ENCODE assay signal across 19 cellular contexts in the genomic region with DNA sequence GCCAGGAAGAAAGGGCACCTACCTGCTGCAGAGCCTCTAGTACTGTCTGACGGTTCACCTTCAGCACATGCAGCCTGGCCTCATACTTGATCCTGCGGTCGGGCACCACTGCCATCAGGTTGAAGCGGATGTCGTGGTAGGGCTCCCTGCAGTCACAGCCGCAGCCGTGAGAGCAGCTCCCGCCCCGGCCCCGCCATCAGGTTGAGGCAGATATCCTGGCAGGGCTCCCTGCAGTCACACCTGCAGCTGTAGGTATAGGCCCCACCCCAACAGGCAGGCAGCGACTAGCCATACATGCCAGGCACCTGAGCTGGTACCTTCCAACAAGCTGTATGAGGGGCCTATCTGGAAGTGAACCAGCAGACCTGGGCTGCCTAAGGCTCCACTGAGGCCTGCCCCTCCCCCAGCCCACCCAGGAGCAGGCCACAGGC. TPM values are rescaled to one million over a fixed set of nuclear protein-coding genes. Genes with fewer than 3 reads are reported as not detected.
DNase-seq lines count a peak whose midpoint lies in the region; ATAC-seq lines count a peak whose summit lies in the region.
"Had no signal": no experiment of that assay in that cellular context is flagged by ENCODE, and none has a peak within 500 bp of the region (broad histone marks: within the 10 kb centered on the region; RNA-seq: fewer than 3 reads in every experiment).

No MANE protein-coding gene starts in this region.

- peak overlapping the region in 3 of 7 experiments; percentile 14 to 38 (median 35) for H3K4me3 ChIP-seq in skin epidermis
- H3K4me3 ChIP-seq: neural progenitor cell, SJCRH30, uterus had no signal

- peak; percentile 64 for DNase-seq in HPDE6-E6E7 (ENCODE audit: extremely low spot score)
- peak; percentile 60 for DNase-seq in NCI-H2171 treated with DMSO at 0.1 percent for 48 hours (lab: John Stamatoyannopoulos, UW)
- DNase-seq in left ventricle myocardium superior, result peak; percentile 29
- DNase-seq in NCI-H146 treated with DMSO at 0.1 percent for 48 hours (lab: John Stamatoyannopoulos, UW; ENCODE audit: unreplicated experiment), result no peak
- DNase-seq in stimulated activated CD4-positive, alpha-beta T cell treated with anti-CD3 and anti-CD28 coated beads, Interleukin-2, amount 100 ng/mL, for 24 hours, result no peak
- DNase-seq: activated CD4-positive, alpha-beta memory T cell treated with anti-CD3 and anti-CD28 coated beads for 36 hours; caudate nucleus; effector CD4-positive, alpha-beta T cell; NCI-H187 treated with DMSO at 0.1 percent for 48 hours; NCI-H524 treated with DMSO at 0.1 percent for 48 hours; SJCRH30; stimulated activated naive CD8-positive, alpha-beta T cell treated with anti-CD3 and anti-CD28 coated beads, Interleukin-15, Interleukin-2, amounts not matched to agents 100 U/mL and 50 U/mL, for 24 hours; T-helper 17 cell; uterus had no signal

- intact Hi-C loops in left ventricle myocardium superior (cut with micrococcal nuclease), result no loop called here

- ATAC-seq in left ventricle myocardium superior (no peak), GM21717 (IDR thresholded peaks at IDR 0.05; ENCODE audit: unreplicated experiment) (no peak)
- ATAC-seq: HepG2; stimulated activated naive CD8-positive, alpha-beta T cell treated with anti-CD3 and anti-CD28 coated beads, Interleukin-15, Interleukin-2, amounts not matched to agents 100 U/mL and 50 U/mL, for 24 hours; T-helper 17 cell had no signal

- peak overlapping the region in 20 of 21 experiments; percentile 34 to 89 (median 74) for H3K27ac ChIP-seq in skin epidermis
- H3K27ac ChIP-seq: neural progenitor cell, SJCRH30, uterus, VCaP had no signal

RNA-seq across cellular contexts. Expression of gene BAP1, which starts 3.6 kb away (rescaled TPM):
- total RNA-seq in left ventricle myocardium superior, result 57.9 TPM

RNA-seq across cellular contexts. Expression of gene PHF7, which starts 4.2 kb away (rescaled TPM):
- total RNA-seq in left ventricle myocardium superior, result 13.1 TPM

RNA-seq across cellular contexts. Expression of gene SEMA3G, which starts 38.7 kb away (rescaled TPM):
- total RNA-seq in left ventricle myocardium superior, result 9.1 TPM

RNA-seq across cellular contexts. Expression of gene TNNC1, which starts 47.6 kb away (rescaled TPM):
- 8,945 TPM for total RNA-seq in left ventricle myocardium superior

RNA-seq across cellular contexts. Expression of gene NISCH, which starts 49.2 kb away (rescaled TPM):
- total RNA-seq in left ventricle myocardium superior, result 48.3 TPM

Comparison
In these comparisons a context has a peak if more than half of its experiments do, and no peak if none do; other contexts are left out.
1. DNase-seq: peak in HPDE6-E6E7 (single experiment), NCI-H2171 treated with DMSO at 0.1 percent for 48 hours (single experiment) and left ventricle myocardium superior (single experiment); none in NCI-H146 treated with DMSO at 0.1 percent for 48 hours (single experiment) and stimulated activated CD4-positive, alpha-beta T cell treated with anti-CD3 and anti-CD28 coated beads, Interleukin-2, amount 100 ng/mL, for 24 hours (0 of 2).